1 cellular context compared by ENCODE assay signal in the genomic region with DNA sequence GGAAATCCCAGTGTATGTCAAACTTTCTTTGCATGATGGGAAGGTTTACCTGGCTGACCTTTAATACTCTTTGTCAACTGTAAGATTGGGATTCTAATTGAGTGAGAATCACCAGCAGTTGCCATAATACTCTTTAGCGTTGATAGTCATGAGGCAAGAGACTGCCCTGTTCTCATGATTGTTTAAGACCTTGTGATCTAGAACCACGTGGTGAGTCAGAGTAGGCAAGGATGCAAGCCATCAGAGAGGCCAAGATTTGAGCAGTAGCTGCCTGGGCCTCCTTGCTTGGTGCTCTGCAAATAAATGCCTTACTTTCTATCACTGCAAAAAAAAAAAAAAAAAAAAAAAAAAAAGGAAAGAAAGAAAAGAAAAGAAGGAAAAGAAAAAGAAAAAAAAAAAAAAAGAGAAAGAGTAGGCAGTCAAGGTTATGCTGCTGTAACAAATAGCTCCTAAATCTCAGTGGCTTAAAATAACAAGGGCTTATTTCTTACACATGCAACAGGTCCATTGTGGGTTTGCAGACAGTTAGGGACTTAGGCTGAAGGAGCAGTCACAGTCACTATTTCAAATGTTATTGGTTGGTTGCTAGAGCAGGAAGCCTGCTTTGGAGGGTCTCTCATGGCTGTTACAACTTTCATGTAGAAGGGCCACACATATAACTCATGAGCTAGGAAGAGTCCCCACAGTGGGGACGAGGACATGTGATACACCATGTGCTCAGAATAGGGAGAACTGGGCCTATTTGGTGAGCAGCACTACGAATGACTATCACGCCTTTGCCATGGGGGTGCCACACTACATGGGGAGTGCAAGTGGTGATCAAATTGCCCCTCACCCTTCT.
TF ChIP-seq lines count a peak whose summit lies in the region.

No MANE protein-coding gene starts in this region.

TF ChIP-seq in GM12878, 131 proteins besides CTCF, POLR2A, EP300 and RAD21:
- no peak for TF ChIP-seq IKZF2 (IDR thresholded peaks at IDR 0.05)
- TF ChIP-seq, protein P1, sequence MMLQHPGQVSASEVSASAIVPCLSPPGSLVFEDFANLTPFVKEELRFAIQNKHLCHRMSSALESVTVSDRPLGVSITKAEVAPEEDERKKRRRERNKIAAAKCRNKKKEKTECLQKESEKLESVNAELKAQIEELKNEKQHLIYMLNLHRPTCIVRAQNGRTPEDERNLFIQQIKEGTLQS (IDR thresholded peaks at IDR 0.05; ENCODE audit: borderline replicate concordance, extremely low read depth, low read depth, low read length) = no peak
- no peak for TF ChIP-seq IKZF1 (conservative IDR thresholded peaks at IDR 0.05)
- TF ChIP-seq, protein P2, sequence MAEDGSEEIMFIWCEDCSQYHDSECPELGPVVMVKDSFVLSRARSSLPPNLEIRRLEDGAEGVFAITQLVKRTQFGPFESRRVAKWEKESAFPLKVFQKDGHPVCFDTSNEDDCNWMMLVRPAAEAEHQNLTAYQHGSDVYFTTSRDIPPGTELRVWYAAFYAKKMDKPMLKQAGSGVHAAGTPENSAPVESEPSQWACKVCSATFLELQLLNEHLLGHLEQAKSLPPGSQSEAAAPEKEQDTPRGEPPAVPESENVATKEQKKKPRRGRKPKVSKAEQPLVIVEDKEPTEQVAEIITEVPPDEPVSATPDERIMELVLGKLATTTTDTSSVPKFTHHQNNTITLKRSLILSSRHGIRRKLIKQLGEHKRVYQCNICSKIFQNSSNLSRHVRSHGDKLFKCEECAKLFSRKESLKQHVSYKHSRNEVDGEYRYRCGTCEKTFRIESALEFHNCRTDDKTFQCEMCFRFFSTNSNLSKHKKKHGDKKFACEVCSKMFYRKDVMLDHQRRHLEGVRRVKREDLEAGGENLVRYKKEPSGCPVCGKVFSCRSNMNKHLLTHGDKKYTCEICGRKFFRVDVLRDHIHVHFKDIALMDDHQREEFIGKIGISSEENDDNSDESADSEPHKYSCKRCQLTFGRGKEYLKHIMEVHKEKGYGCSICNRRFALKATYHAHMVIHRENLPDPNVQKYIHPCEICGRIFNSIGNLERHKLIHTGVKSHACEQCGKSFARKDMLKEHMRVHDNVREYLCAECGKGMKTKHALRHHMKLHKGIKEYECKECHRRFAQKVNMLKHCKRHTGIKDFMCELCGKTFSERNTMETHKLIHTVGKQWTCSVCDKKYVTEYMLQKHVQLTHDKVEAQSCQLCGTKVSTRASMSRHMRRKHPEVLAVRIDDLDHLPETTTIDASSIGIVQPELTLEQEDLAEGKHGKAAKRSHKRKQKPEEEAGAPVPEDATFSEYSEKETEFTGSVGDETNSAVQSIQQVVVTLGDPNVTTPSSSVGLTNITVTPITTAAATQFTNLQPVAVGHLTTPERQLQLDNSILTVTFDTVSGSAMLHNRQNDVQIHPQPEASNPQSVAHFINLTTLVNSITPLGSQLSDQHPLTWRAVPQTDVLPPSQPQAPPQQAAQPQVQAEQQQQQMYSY (CRISPR knock-in tag; IDR thresholded peaks at IDR 0.05) = no peak
- no peak for TF ChIP-seq HDGF (IDR thresholded peaks at IDR 0.05)
- TF ChIP-seq MTA2 (IDR thresholded peaks at IDR 0.05; ENCODE audit: low read depth) = no peak
- TF ChIP-seq SRF (IDR thresholded peaks at IDR 0.05; ENCODE audit: low read depth in 2 of 2, low read length in 2 of 2) = no peak
